20 cellular contexts compared by ENCODE assay signal in the genomic region with DNA sequence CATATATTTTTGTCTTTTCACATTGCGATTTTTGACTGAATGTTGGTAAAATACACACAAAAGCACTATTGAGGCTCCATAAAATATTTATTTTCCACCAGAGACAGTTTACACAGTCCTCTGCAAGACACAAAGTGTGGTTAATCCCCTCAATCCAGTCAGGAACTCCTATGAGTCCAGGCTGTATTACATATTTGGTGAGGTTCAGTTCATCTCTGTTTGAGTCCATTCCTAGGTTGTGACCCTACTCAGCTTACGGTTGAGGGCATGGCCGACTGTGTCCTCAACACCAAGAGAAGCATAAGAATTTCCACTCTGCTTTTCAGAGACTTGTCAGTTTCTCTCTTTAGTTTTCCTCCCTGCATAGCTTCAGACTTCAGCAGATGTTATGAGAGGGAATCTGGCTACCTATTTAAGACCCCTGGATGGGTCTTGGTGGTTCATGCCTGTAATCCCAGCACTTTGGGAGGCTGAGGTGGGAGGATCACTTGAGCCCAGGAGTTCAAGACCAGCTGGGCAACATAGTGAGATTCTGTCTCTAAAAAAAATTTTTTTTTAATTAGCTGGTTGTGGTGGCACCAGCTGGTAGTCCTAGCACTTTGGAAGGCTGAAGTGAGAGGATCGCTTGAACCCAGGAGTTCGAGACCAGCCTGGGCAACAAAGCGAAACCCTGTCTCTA.
"Had no signal": no experiment of that assay in that cellular context is flagged by ENCODE, and none has a peak within 500 bp of the region (broad histone marks: within the 10 kb centered on the region; RNA-seq: fewer than 3 reads in every experiment).

No MANE protein-coding gene starts in this region.

- H3K4me3 ChIP-seq: SJSA1, SK-N-MC had no signal

- FAIRE-seq: RCC 7860 had no signal

- H3K27me3 ChIP-seq: SJSA1 had no signal

- H3K9me3 ChIP-seq: SJSA1 had no signal

- DNase-seq: IMR-90, Karpas-422, KG1, MM.1S, NCI-H1092 treated with DMSO at 0.1 percent for 48 hours, NCI-H1436, NCI-H187, NCI-H2029, NCI-H2081 treated with DMSO at 0.1 percent for 48 hours, NCI-H2171 treated with DMSO at 0.1 percent for 48 hours, NCI-H345, NCI-H446 treated with DMSO at 0.1 percent for 48 hours, NCI-H510A treated with DMSO at 0.1 percent for 48 hours, NCI-H526, Right ventricle myocardium superior, RPMI8226, SIG-M5 had no signal

- H3K27ac ChIP-seq: SJSA1, SK-N-MC had no signal

- H3K36me3 ChIP-seq: SJSA1 had no signal
